Comparison of ENCODE assay signal across 10 cellular contexts in genomic region chr18:3265564-3266033, GRCh38. TPM values are rescaled to one million over a fixed set of nuclear protein-coding genes. Genes with fewer than 3 reads are reported as not detected.
DNase-seq lines count a peak whose midpoint lies in the region; ATAC-seq and TF ChIP-seq lines count a peak whose summit lies in the region.
"Had no signal": no experiment of that assay in that cellular context is flagged by ENCODE, and none has a peak within 500 bp of the region (broad histone marks: within the 10 kb centered on the region; RNA-seq: fewer than 3 reads in every experiment).

No MANE protein-coding gene starts in this region.

- no peak for DNase-seq in activated T-cell treated with anti-CD3 and anti-CD28 coated beads, Interleukin-2, amount 50 U/mL, for 24 hours
- DNase-seq in activated T-cell treated with anti-CD3 and anti-CD28 coated beads for 4 hours (no peak), iPS-NIHi7 (ENCODE audit: extremely low spot score) (peak; percentile 40), GM20000 (ENCODE audit: low spot score) (no peak), SK-N-DZ (ENCODE audit: low spot score) (no peak)
- DNase-seq in activated naive CD4-positive, alpha-beta T cell treated with anti-CD3 and anti-CD28 coated beads, Interleukin-2, amount 50 U/mL, for 72 hours (ENCODE audit: low spot score in 2 of 2), result no peak
- no peak for DNase-seq in activated CD8-positive, alpha-beta memory T cell treated with anti-CD3 and anti-CD28 coated beads, Interleukin-2, amount 50 U/mL, for 48 hours
- DNase-seq: activated effector memory CD4-positive, alpha-beta T cell treated with Interleukin-2 at 50 U/mL for 16 hours had no signal

- no peaks in the 10 kb centered on the region for H3K9me3 Mint-ChIP-seq in activated T-cell treated with anti-CD3 and anti-CD28 coated beads, Interleukin-2, amount 50 U/mL, for 24 hours
- peaks cover 0 to 5% of the 10 kb centered on the region in 2 donors for H3K9me3 Mint-ChIP-seq in activated naive CD4-positive, alpha-beta T cell treated with anti-CD3 and anti-CD28 coated beads, Interleukin-2, amount 50 U/mL, for 72 hours
- no peaks in the 10 kb centered on the region for H3K9me3 Mint-ChIP-seq in stimulated activated memory B cell treated with anti-CD40 and anti-IgM and Interleukin-4, amounts not matched to agents 10 μg/mL and 1 μg/mL and 100 μg/mL, for 72 hours

- no peak for TF ChIP-seq CTCF in GM20000 (IDR thresholded peaks at IDR 0.05; ENCODE audit: extremely low read depth, missing control alignments)

- ATAC-seq in activated naive CD4-positive, alpha-beta T cell treated with anti-CD3 and anti-CD28 coated beads, Interleukin-2, amount 50 U/mL, for 72 hours, result no peak
- ATAC-seq in stimulated activated memory B cell treated with anti-CD40 and anti-IgM and Interleukin-4, amounts not matched to agents 10 μg/mL and 1 μg/mL and 100 μg/mL, for 72 hours, result no peak

- peaks cover 36% of the 10 kb centered on the region for H3K36me3 Mint-ChIP-seq in activated T-cell treated with anti-CD3 and anti-CD28 coated beads, Interleukin-2, amount 50 U/mL, for 24 hours (ENCODE audit: low read depth)
- peaks cover 23 to 38% of the 10 kb centered on the region in 2 donors for H3K36me3 Mint-ChIP-seq in activated naive CD4-positive, alpha-beta T cell treated with anti-CD3 and anti-CD28 coated beads, Interleukin-2, amount 50 U/mL, for 72 hours
- H3K36me3 Mint-ChIP-seq in stimulated activated memory B cell treated with anti-CD40 and anti-IgM and Interleukin-4, amounts not matched to agents 10 μg/mL and 1 μg/mL and 100 μg/mL, for 72 hours, result no peaks in the 10 kb centered on the region

- H3K4me1 Mint-ChIP-seq in activated T-cell treated with anti-CD3 and anti-CD28 coated beads, Interleukin-2, amount 50 U/mL, for 24 hours (ENCODE audit: low read depth), result peaks cover 76% of the 10 kb centered on the region
- H3K4me1 Mint-ChIP-seq in stimulated activated memory B cell treated with anti-CD40 and anti-IgM and Interleukin-4, amounts not matched to agents 10 μg/mL and 1 μg/mL and 100 μg/mL, for 72 hours, result peaks cover 80% of the 10 kb centered on the region

- H3K27me3 Mint-ChIP-seq in activated T-cell treated with anti-CD3 and anti-CD28 coated beads, Interleukin-2, amount 50 U/mL, for 24 hours, result no peaks in the 10 kb centered on the region
- no peaks in the 10 kb centered on the region for H3K27me3 Mint-ChIP-seq in stimulated activated memory B cell treated with anti-CD40 and anti-IgM and Interleukin-4, amounts not matched to agents 10 μg/mL and 1 μg/mL and 100 μg/mL, for 72 hours

- peak overlapping the region; percentile 2 for H3K4me3 Mint-ChIP-seq in activated T-cell treated with anti-CD3 and anti-CD28 coated beads, Interleukin-2, amount 50 U/mL, for 24 hours
- peak overlapping the region; percentile 32 for H3K4me3 Mint-ChIP-seq in stimulated activated memory B cell treated with anti-CD40 and anti-IgM and Interleukin-4, amounts not matched to agents 10 μg/mL and 1 μg/mL and 100 μg/mL, for 72 hours

- peak overlapping the region; percentile 78 for H3K27ac Mint-ChIP-seq in activated T-cell treated with anti-CD3 and anti-CD28 coated beads, Interleukin-2, amount 50 U/mL, for 24 hours
- H3K27ac Mint-ChIP-seq in activated naive CD4-positive, alpha-beta T cell treated with anti-CD3 and anti-CD28 coated beads, Interleukin-2, amount 50 U/mL, for 72 hours, result peak overlapping the region; percentile 13 to 46
- peak overlapping the region; percentile 70 for H3K27ac Mint-ChIP-seq in stimulated activated memory B cell treated with anti-CD40 and anti-IgM and Interleukin-4, amounts not matched to agents 10 μg/mL and 1 μg/mL and 100 μg/mL, for 72 hours

RNA-seq across cellular contexts. Expression of gene MYL12B, which starts 3.7 kb away (rescaled TPM):
- total RNA-seq in activated naive CD4-positive, alpha-beta T cell treated with anti-CD3 and anti-CD28 coated beads, Interleukin-2, amount 50 U/mL, for 72 hours, result 100 to 1,000 TPM; 294 to 358 TPM
- 192 and 227 TPM in 2 replicates for polyA plus RNA-seq in SK-N-DZ (2014; cell fraction: cytosol; rRNA removed)
- 87.8 and 109 TPM in 2 replicates for polyA plus RNA-seq in SK-N-DZ (2014; cell fraction: nucleus; rRNA removed)

RNA-seq across cellular contexts. Expression of gene MYL12A, which starts 18.0 kb away (rescaled TPM):
- total RNA-seq in activated naive CD4-positive, alpha-beta T cell treated with anti-CD3 and anti-CD28 coated beads, Interleukin-2, amount 50 U/mL, for 72 hours, result 100 to 1,000 TPM; 485 to 498 TPM
- 113 and 122 TPM in 2 replicates for polyA plus RNA-seq in SK-N-DZ (2014; cell fraction: cytosol; rRNA removed)
- polyA plus RNA-seq in SK-N-DZ (2014; cell fraction: nucleus; rRNA removed), result 67.1 and 86.3 TPM in 2 replicates

RNA-seq across cellular contexts. Expression of gene MYOM1, which starts 45.8 kb away (rescaled TPM):
- 1 to 10 TPM; 1.8 to 1.9 TPM for total RNA-seq in activated naive CD4-positive, alpha-beta T cell treated with anti-CD3 and anti-CD28 coated beads, Interleukin-2, amount 50 U/mL, for 72 hours
- 0.05 TPM in 2 replicates for polyA plus RNA-seq in SK-N-DZ (2014; cell fraction: cytosol; rRNA removed)
- 0.12 and 0.25 TPM in 2 replicates for polyA plus RNA-seq in SK-N-DZ (2014; cell fraction: nucleus; rRNA removed)
- total RNA-seq: SJSA1 had no signal
